24 cellular contexts compared by ENCODE assay signal in genomic region chr2:149235837-149236236, GRCh38.
"Had no signal": no experiment of that assay in that cellular context is flagged by ENCODE, and none has a peak within 500 bp of the region (broad histone marks: within the 10 kb centered on the region; RNA-seq: fewer than 3 reads in every experiment).

No MANE protein-coding gene starts in this region.

- H3K9me3 ChIP-seq: MG63, SK-N-SH had no signal

- FAIRE-seq: HepG2, RCC 7860 had no signal

- H3K4me3 ChIP-seq: MG63 had no signal

- H3K36me3 ChIP-seq: MG63 had no signal

- H3K9ac ChIP-seq: SK-N-SH had no signal

- H3K4me2 ChIP-seq: SK-N-SH had no signal

- ATAC-seq: HepG2 had no signal

- DNase-seq: IMR-90, Karpas-422, KG1, MG63, NCI-H1092, NCI-H1105 treated with DMSO at 0.1 percent for 48 hours, NCI-H1417 treated with DMSO at 0.1 percent for 48 hours, NCI-H146, NCI-H1694 treated with DMSO at 0.1 percent for 48 hours, NCI-H1930, NCI-H2081, NCI-H2107, NCI-H2171, NCI-H226, NCI-H446, NCI-H510A, NCI-H524 treated with DMSO at 0.1 percent for 48 hours, NCI-H69, NCI-H774, RPMI8226, SHP77, SK-N-SH had no signal
